ENCODE assay signal across 1 cellular context in the genomic region with DNA sequence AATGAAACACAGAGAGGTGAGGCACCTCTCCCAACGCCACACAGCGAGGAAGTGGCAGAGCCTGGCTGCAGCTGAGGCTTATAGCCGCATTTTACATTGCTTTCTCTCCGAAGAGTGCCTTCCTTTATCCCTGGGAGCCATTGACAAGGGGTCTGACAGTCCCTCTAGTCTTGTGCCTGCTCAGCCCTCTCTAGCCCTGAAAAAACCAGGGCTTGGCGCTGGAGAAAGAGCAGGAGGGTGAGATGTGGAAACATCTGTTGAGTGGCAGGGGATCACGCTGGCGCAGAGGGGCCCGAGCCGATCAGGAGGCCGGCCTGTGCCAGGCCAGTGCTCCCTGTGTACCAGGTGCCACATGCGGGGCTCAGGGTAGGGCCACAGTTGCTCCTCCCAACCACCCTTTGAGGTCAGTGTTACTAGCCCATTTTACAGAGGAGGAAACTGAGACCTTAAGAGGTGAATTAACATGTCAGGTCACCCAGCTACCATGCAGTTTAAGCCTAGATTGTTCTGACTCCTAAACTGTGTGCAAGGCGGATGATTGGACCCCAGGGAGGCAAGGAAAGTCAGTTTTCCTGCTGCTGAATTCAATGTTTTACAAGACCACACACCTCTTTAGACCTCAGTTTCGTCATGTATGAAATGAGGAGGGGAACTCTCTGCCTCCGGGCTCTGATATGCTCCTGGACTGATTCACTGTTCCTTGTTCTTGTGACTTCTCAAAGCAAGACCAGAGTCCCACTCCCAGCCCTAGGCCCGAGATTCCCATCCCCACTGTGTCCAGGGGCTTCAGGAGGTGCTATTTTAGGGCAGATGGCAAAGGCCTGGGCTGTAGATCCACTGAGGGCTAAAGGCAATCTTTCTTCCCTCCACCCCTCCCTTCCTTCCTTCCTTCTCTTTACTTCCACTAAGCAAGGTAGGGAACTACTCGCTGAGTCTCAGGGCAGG.
TF ChIP-seq lines count a peak whose summit lies in the region.

No MANE protein-coding gene starts in this region.

TF ChIP-seq in H1, 55 proteins besides CTCF, POLR2A, EP300 and RAD21:
- TF ChIP-seq CEBPB (IDR thresholded peaks at IDR 0.05; ENCODE audit: low read depth, low read length) (no peak), RFX5 (IDR thresholded peaks at IDR 0.05; ENCODE audit: borderline replicate concordance, low read depth, low read length) (no peak), TCF12 (IDR thresholded peaks at IDR 0.05; ENCODE audit: low read depth, low read length) (no peak), HDAC6 (IDR thresholded peaks at IDR 0.05; ENCODE audit: low read depth, low read length) (no peak), HDAC2 (IDR thresholded peaks at IDR 0.05; ENCODE audit: borderline replicate concordance in 1 of 2, low read depth in 2 of 2, low read length in 2 of 2) (no peak), GABPA (IDR thresholded peaks at IDR 0.05; ENCODE audit: borderline replicate concordance, insufficient read depth, low read length) (no peak), ZNF274 (IDR thresholded peaks at IDR 0.05; ENCODE audit: borderline replicate concordance, extremely low read depth, low read length) (no peak), MAFK (IDR thresholded peaks at IDR 0.05; ENCODE audit: low read depth, low read length) (no peak), KDM4A (IDR thresholded peaks at IDR 0.05; ENCODE audit: low read depth, low read length, severe bottlenecking) (no peak), RXRA (IDR thresholded peaks at IDR 0.05; ENCODE audit: insufficient read depth, low read depth, low read length) (no peak), NRF1 (IDR thresholded peaks at IDR 0.05; ENCODE audit: low read depth, low read length) (no peak), FOSL1 (IDR thresholded peaks at IDR 0.05; ENCODE audit: insufficient read depth, low read depth, low read length) (no peak), SP2 (IDR thresholded peaks at IDR 0.05; ENCODE audit: low read length) (no peak), SAP30 (IDR thresholded peaks at IDR 0.05; ENCODE audit: insufficient read depth, insufficient replicate concordance, low read length) (no peak), SIN3A (conservative IDR thresholded peaks at IDR 0.05 in 1 of 2, IDR thresholded peaks at IDR 0.05 in 1 of 2; ENCODE audit: low read depth in 1 of 2, low read length in 2 of 2) (no peak), CHD1 (IDR thresholded peaks at IDR 0.05; ENCODE audit: low read depth, low read length) (no peak), TEAD4 (IDR thresholded peaks at IDR 0.05; ENCODE audit: low read depth, low read length) (no peak), SIX5 (IDR thresholded peaks at IDR 0.05; ENCODE audit: low read depth, low read length) (no peak)
- TF ChIP-seq, protein P1, sequence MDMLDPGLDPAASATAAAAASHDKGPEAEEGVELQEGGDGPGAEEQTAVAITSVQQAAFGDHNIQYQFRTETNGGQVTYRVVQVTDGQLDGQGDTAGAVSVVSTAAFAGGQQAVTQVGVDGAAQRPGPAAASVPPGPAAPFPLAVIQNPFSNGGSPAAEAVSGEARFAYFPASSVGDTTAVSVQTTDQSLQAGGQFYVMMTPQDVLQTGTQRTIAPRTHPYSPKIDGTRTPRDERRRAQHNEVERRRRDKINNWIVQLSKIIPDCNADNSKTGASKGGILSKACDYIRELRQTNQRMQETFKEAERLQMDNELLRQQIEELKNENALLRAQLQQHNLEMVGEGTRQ (IDR thresholded peaks at IDR 0.05; ENCODE audit: low read length), result no peak
- TF ChIP-seq, protein P2, sequence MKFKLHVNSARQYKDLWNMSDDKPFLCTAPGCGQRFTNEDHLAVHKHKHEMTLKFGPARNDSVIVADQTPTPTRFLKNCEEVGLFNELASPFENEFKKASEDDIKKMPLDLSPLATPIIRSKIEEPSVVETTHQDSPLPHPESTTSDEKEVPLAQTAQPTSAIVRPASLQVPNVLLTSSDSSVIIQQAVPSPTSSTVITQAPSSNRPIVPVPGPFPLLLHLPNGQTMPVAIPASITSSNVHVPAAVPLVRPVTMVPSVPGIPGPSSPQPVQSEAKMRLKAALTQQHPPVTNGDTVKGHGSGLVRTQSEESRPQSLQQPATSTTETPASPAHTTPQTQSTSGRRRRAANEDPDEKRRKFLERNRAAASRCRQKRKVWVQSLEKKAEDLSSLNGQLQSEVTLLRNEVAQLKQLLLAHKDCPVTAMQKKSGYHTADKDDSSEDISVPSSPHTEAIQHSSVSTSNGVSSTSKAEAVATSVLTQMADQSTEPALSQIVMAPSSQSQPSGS (IDR thresholded peaks at IDR 0.05; ENCODE audit: low read length), result no peak
